Comparison of ENCODE assay signal across 11 cellular contexts in genomic region chr9:92463989-92464388, GRCh38. TPM values are rescaled to one million over a fixed set of nuclear protein-coding genes. Genes with fewer than 3 reads are reported as not detected.
DNase-seq lines count a peak whose midpoint lies in the region; ATAC-seq and TF ChIP-seq lines count a peak whose summit lies in the region.
"Had no signal": no experiment of that assay in that cellular context is flagged by ENCODE, and none has a peak within 500 bp of the region (broad histone marks: within the 10 kb centered on the region; RNA-seq: fewer than 3 reads in every experiment).

No MANE protein-coding gene starts in this region.

- no peaks in the 10 kb centered on the region for H3K27me3 ChIP-seq in kidney epithelial cell (ENCODE audit: control insufficient read depth, insufficient read depth, low read length)
- no peaks in the 10 kb centered on the region for H3K27me3 ChIP-seq in tibial artery
- H3K27me3 ChIP-seq: colonic mucosa had no signal

- H3K27ac ChIP-seq in caudate nucleus (ENCODE audit: low read depth, low read length) (peak overlapping the region; percentile 81), tibial artery (peak overlapping the region; percentile 85 to 87)
- H3K27ac ChIP-seq: colonic mucosa had no signal

- TF ChIP-seq CTCF in kidney epithelial cell (IDR thresholded peaks at IDR 0.05; ENCODE audit: insufficient read depth, low read length, poor library complexity, severe bottlenecking) (no peak), tibial artery (IDR thresholded peaks at IDR 0.05) (no peak)

- H3K4me3 ChIP-seq in kidney epithelial cell (ENCODE audit: low read depth, low read length), result no peak overlapping the region
- H3K4me3 ChIP-seq in tibial artery, result no peak overlapping the region
- H3K4me3 ChIP-seq: colonic mucosa had no signal

- no peak for ATAC-seq in GM18907 (IDR thresholded peaks at IDR 0.05; ENCODE audit: unreplicated experiment)
- ATAC-seq: activated T-cell treated with anti-CD3 and anti-CD28 coated beads, Interleukin-2, amount 50 U/mL, for 72 hours had no signal

- no peaks in the 10 kb centered on the region for H3K36me3 ChIP-seq in kidney epithelial cell (ENCODE audit: control insufficient read depth, insufficient read depth, low read length)
- H3K36me3 ChIP-seq in tibial artery, result peaks cover 0 to 7% (median 0%) of the 10 kb centered on the region in 3 donors
- H3K36me3 ChIP-seq: colonic mucosa had no signal

- no peaks in the 10 kb centered on the region for H3K9me3 ChIP-seq in tibial artery
- H3K9me3 ChIP-seq: colonic mucosa had no signal

- DNase-seq in HS-27A (ENCODE audit: low read depth), result peak; percentile 39
- DNase-seq in caudate nucleus (lab: John Stamatoyannopoulos, UW), result peak in 1 of 61 donors; percentile 33
- DNase-seq in kidney epithelial cell (ENCODE audit: low read depth), result peak; percentile 47
- DNase-seq in tibial artery, result no peak
- DNase-seq in GOT3 (lab: John Stamatoyannopoulos, UW), result no peak
- DNase-seq in activated gamma-delta T cell (lab: John Stamatoyannopoulos, UW), result no peak
- no peak for DNase-seq in NCI-H1417 treated with DMSO at 0.1 percent for 48 hours (lab: John Stamatoyannopoulos, UW)
- DNase-seq: activated T-cell treated with anti-CD3 and anti-CD28 coated beads, Interleukin-2, amount 50 U/mL, for 72 hours; colonic mucosa; NCI-H1694 treated with DMSO at 0.1 percent for 48 hours had no signal

- intact Hi-C loops in tibial artery (cut with DNase I; ENCODE audit: low total_unique reads), result loop anchor here (5.0 kb wide), 1 partner anchor 153 kb away; no protein-coding TSS in a partner anchor

- H3K4me1 ChIP-seq in tibial artery, result peaks cover 0 to 35% (median 13%) of the 10 kb centered on the region in 4 donors
- H3K4me1 ChIP-seq: colonic mucosa had no signal

RNA-seq across cellular contexts. Expression of gene ASPN, which starts 18.3 kb away (rescaled TPM):
- total RNA-seq in kidney epithelial cell, result not detected in 2 replicates
- total RNA-seq: activated T-cell treated with anti-CD3 and anti-CD28 coated beads, Interleukin-2, amount 50 U/mL, for 72 hours had no signal

RNA-seq across cellular contexts. Expression of gene OMD, which starts 39.7 kb away (rescaled TPM):
- not detected in 2 replicates for total RNA-seq in kidney epithelial cell
- total RNA-seq: activated T-cell treated with anti-CD3 and anti-CD28 coated beads, Interleukin-2, amount 50 U/mL, for 72 hours had no signal

RNA-seq across cellular contexts. Expression of gene OGN, which starts 59.6 kb away (rescaled TPM):
- not detected in 2 replicates for total RNA-seq in kidney epithelial cell
- total RNA-seq: activated T-cell treated with anti-CD3 and anti-CD28 coated beads, Interleukin-2, amount 50 U/mL, for 72 hours had no signal

Comparison
In these comparisons a context has a peak if more than half of its experiments do, and no peak if none do; other contexts are left out.
1. DNase-seq: peak in HS-27A (single experiment) and kidney epithelial cell (single experiment); none in tibial artery (0 of 2), GOT3 (single experiment), activated gamma-delta T cell (single experiment) and NCI-H1417 treated with DMSO at 0.1 percent for 48 hours (single experiment).